2 cellular contexts compared by ENCODE assay signal in the genomic region with DNA sequence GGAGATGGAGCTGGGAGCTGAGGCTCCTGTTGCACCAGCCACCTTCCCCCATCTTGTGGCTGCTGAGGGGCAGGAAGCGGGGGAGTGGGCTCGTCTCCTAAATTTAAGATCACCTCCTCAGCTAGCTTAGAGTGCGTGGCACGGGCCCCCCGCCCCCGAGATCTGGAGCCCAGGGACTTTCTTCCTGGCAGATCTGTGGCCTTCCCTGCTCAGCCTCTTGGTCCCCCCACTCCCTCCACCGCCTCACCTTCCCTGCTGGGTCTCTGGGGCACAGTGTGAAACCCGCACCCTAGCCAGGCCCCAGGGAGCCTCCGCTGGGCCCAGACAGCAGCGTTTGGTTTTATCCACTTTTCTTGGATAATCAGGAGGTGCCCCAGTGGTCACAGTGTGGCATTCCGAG.
TF ChIP-seq lines count a peak whose summit lies in the region.

No MANE protein-coding gene starts in this region.

TF ChIP-seq in HEK293, 187 proteins besides CTCF, POLR2A, EP300 and RAD21:
- TF ChIP-seq ZIC2 (tag by site-specific recombination; IDR thresholded peaks at IDR 0.05): peak; percentile 35
- TF ChIP-seq ZXDB (tag by site-specific recombination; IDR thresholded peaks at IDR 0.05): no peak
- TF ChIP-seq, protein P1, sequence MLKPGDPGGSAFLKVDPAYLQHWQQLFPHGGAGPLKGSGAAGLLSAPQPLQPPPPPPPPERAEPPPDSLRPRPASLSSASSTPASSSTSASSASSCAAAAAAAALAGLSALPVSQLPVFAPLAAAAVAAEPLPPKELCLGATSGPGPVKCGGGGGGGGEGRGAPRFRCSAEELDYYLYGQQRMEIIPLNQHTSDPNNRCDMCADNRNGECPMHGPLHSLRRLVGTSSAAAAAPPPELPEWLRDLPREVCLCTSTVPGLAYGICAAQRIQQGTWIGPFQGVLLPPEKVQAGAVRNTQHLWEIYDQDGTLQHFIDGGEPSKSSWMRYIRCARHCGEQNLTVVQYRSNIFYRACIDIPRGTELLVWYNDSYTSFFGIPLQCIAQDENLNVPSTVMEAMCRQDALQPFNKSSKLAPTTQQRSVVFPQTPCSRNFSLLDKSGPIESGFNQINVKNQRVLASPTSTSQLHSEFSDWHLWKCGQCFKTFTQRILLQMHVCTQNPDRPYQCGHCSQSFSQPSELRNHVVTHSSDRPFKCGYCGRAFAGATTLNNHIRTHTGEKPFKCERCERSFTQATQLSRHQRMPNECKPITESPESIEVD (tag by site-specific recombination; IDR thresholded peaks at IDR 0.05): no peak
- TF ChIP-seq EGR2 (tag by site-specific recombination; IDR thresholded peaks at IDR 0.05; ENCODE audit: low read depth): no peak
- no peak for TF ChIP-seq KLF16 (tag by site-specific recombination; IDR thresholded peaks at IDR 0.05)

TF ChIP-seq in K562, 482 proteins besides CTCF, POLR2A, EP300 and RAD21:
- TF ChIP-seq RBFOX2 (IDR thresholded peaks at IDR 0.05; ENCODE audit: low read depth, low read length): 0 out of 2 replicates have a peak, but pooled peaks have one; percentile 14
- no peak for TF ChIP-seq ZNF384 (IDR thresholded peaks at IDR 0.05; ENCODE audit: low read depth, low read length)
- TF ChIP-seq STAG1 (CRISPR knock-in tag; IDR thresholded peaks at IDR 0.05; ENCODE audit: borderline replicate concordance): no peak
- no peak for TF ChIP-seq NBN (IDR thresholded peaks at IDR 0.05; ENCODE audit: low read depth)
- no peak for TF ChIP-seq SMAD1 (IDR thresholded peaks at IDR 0.05; ENCODE audit: low read depth, low read length, partially characterized antibody)
TF ChIP-seq in K562: peak in this region for 1.
